ENCODE assay signal across 1 cellular context in the genomic region with DNA sequence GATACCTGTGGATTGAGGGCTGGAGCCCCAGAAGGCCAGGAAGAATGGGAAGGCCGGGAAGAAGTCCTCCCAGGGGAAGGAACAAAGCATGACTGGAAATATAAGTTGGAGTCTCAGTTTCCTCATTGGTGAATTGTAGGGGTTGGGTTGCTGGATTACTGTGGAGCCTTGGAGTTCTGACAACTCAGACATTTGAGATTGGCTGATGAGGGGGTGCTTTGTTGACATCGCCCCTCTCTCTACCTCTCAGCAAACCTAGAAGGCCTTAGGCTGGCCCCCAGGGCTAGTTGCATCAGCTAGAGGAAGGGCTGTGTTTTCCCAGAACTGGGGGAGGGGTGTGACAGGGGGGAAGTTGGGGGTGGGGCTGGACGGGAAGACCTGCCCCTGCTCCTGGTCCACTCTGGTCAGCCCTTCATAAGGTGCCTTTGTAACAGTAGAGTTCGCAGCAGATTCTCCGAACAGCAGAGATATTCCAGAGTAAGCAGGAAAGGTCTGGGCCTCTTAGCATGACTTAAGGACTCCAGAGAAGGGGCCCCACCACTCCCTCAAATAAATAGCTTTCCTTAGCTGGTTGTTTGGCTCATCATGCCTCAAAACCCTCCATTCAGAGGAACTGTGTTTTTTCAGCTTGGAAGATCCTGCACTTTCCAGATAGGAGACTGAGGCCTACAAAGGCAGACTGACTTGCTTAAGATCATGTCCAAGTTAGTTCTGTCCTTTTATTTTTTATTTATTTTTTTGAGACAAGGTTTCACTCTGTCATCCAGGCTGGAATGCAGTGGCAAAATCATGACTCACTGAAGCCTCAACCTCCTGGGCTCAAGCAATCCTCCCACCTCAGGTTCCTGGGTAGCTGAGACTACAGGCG.
TF ChIP-seq lines count a peak whose summit lies in the region.

No MANE protein-coding gene starts in this region.

TF ChIP-seq in HepG2, 621 proteins besides CTCF, POLR2A, EP300 and RAD21 (continued from another document):
- TF ChIP-seq, protein P1, sequence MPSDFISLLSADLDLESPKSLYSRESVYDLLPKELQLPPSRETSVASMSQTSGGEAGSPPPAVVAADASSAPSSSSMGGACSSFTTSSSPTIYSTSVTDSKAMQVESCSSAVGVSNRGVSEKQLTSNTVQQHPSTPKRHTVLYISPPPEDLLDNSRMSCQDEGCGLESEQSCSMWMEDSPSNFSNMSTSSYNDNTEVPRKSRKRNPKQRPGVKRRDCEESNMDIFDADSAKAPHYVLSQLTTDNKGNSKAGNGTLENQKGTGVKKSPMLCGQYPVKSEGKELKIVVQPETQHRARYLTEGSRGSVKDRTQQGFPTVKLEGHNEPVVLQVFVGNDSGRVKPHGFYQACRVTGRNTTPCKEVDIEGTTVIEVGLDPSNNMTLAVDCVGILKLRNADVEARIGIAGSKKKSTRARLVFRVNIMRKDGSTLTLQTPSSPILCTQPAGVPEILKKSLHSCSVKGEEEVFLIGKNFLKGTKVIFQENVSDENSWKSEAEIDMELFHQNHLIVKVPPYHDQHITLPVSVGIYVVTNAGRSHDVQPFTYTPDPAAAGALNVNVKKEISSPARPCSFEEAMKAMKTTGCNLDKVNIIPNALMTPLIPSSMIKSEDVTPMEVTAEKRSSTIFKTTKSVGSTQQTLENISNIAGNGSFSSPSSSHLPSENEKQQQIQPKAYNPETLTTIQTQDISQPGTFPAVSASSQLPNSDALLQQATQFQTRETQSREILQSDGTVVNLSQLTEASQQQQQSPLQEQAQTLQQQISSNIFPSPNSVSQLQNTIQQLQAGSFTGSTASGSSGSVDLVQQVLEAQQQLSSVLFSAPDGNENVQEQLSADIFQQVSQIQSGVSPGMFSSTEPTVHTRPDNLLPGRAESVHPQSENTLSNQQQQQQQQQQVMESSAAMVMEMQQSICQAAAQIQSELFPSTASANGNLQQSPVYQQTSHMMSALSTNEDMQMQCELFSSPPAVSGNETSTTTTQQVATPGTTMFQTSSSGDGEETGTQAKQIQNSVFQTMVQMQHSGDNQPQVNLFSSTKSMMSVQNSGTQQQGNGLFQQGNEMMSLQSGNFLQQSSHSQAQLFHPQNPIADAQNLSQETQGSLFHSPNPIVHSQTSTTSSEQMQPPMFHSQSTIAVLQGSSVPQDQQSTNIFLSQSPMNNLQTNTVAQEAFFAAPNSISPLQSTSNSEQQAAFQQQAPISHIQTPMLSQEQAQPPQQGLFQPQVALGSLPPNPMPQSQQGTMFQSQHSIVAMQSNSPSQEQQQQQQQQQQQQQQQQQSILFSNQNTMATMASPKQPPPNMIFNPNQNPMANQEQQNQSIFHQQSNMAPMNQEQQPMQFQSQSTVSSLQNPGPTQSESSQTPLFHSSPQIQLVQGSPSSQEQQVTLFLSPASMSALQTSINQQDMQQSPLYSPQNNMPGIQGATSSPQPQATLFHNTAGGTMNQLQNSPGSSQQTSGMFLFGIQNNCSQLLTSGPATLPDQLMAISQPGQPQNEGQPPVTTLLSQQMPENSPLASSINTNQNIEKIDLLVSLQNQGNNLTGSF (CRISPR knock-in tag; IDR thresholded peaks at IDR 0.05), result no peak
- TF ChIP-seq KLF13 (CRISPR knock-in tag; IDR thresholded peaks at IDR 0.05) (no peak), ZNF235 (CRISPR knock-in tag; IDR thresholded peaks at IDR 0.05; ENCODE audit: borderline replicate concordance) (no peak), TSC22D2 (CRISPR knock-in tag; IDR thresholded peaks at IDR 0.05; ENCODE audit: borderline replicate concordance) (no peak), MIER3 (CRISPR knock-in tag; IDR thresholded peaks at IDR 0.05; ENCODE audit: borderline replicate concordance) (no peak; the same call in 1 of the 2 replicates), ETV6 (CRISPR knock-in tag; conservative IDR thresholded peaks at IDR 0.05) (no peak), KMT2A (CRISPR knock-in tag; IDR thresholded peaks at IDR 0.05) (no peak), ZNF263 (CRISPR knock-in tag; IDR thresholded peaks at IDR 0.05) (no peak), ZNF232 (CRISPR knock-in tag; IDR thresholded peaks at IDR 0.05; ENCODE audit: borderline replicate concordance) (no peak), TOPORS (CRISPR knock-in tag; IDR thresholded peaks at IDR 0.05) (no peak), ZFP90 (CRISPR knock-in tag; IDR thresholded peaks at IDR 0.05; ENCODE audit: borderline replicate concordance) (no peak), ZNF468 (CRISPR knock-in tag; IDR thresholded peaks at IDR 0.05) (no peak), ZNF160 (CRISPR knock-in tag; IDR thresholded peaks at IDR 0.05) (no peak), ARHGAP35 (CRISPR knock-in tag; IDR thresholded peaks at IDR 0.05; ENCODE audit: borderline replicate concordance) (no peak), ZC3H4 (CRISPR knock-in tag; IDR thresholded peaks at IDR 0.05; ENCODE audit: borderline replicate concordance) (no peak), ZBTB20 (CRISPR knock-in tag; IDR thresholded peaks at IDR 0.05; ENCODE audit: borderline replicate concordance, low read depth) (no peak), NCOA5 (CRISPR knock-in tag; IDR thresholded peaks at IDR 0.05) (no peak), ZNF557 (CRISPR knock-in tag; IDR thresholded peaks at IDR 0.05) (no peak)
- TF ChIP-seq, protein P2, sequence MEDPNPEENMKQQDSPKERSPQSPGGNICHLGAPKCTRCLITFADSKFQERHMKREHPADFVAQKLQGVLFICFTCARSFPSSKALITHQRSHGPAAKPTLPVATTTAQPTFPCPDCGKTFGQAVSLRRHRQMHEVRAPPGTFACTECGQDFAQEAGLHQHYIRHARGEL (CRISPR knock-in tag; IDR thresholded peaks at IDR 0.05), result no peak
- TF ChIP-seq, protein P3, sequence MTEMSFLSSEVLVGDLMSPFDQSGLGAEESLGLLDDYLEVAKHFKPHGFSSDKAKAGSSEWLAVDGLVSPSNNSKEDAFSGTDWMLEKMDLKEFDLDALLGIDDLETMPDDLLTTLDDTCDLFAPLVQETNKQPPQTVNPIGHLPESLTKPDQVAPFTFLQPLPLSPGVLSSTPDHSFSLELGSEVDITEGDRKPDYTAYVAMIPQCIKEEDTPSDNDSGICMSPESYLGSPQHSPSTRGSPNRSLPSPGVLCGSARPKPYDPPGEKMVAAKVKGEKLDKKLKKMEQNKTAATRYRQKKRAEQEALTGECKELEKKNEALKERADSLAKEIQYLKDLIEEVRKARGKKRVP (CRISPR knock-in tag; IDR thresholded peaks at IDR 0.05), result peak in 1 of 2 experiments; percentile 98; a peak in 2 of 4 replicates
